Comparison of ENCODE assay signal across 10 cellular contexts in the genomic region with DNA sequence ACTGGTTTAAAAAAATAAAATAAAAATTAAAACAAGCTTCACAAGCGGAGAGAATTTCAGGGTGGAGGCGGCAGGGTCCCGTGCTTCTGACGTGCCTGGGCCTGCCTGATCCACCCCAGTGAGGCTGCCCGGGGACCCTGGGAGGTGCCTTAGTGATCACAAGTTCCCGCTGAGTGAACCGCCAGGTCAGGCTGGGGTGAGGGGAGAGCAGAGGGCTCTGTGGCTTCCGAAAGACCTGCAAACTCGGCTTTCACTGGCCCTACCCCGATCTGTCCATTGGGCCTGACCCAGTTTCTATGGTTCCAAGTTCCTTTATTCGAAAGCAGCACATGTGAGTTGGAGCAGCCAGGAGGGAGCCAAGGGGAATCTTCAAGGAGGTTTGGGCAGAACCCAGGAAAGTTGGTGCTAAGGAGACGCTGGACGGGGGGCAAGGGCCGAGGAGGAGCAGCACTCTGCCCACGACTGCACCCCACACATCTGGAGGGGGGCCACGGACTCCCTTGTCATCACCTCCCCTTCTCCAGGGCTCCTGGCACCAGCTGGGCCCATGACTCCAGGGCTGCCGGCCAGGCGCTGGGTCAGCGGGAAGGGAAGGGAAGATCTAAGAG. TPM values are rescaled to one million over a fixed set of nuclear protein-coding genes. Genes with fewer than 3 reads are reported as not detected.
DNase-seq lines count a peak whose midpoint lies in the region; ATAC-seq, FAIRE-seq and TF ChIP-seq lines count a peak whose summit lies in the region.
"Had no signal": no experiment of that assay in that cellular context is flagged by ENCODE, and none has a peak within 500 bp of the region (broad histone marks: within the 10 kb centered on the region; RNA-seq: fewer than 3 reads in every experiment).

No MANE protein-coding gene starts in this region.

- peak overlapping the region; percentile 88 for H2BK5ac ChIP-seq in IMR-90 (ENCODE audit: low read depth, low read length, poor library complexity, severe bottlenecking)

- peak overlapping the region; percentile 92 for H3K14ac ChIP-seq in IMR-90 (replicated peaks; ENCODE audit: low read depth, low read length)

- peak overlapping the region; percentile 43; the same call in 1 of the 2 replicates for H3K56ac ChIP-seq in IMR-90 (ENCODE audit: extremely low read depth, insufficient read depth, low read length)

- H3K27me3 Mint-ChIP-seq in CD4-positive, alpha-beta T cell: peaks cover 14% of the 10 kb centered on the region

- H3K9me3 ChIP-seq in IMR-90 (ENCODE audit: control insufficient read depth, insufficient read depth, low read length) (no peaks in the 10 kb centered on the region), duodenal mucosa (ENCODE audit: control insufficient read depth in 1 of 2, low read length in 2 of 2) (no peaks in the 10 kb centered on the region)
- H3K9me3 ChIP-seq in CD4-positive, alpha-beta T cell (ENCODE audit: control insufficient read depth, low read length): no peaks in the 10 kb centered on the region

- H4K91ac ChIP-seq in IMR-90 (ENCODE audit: insufficient read depth, low read depth, low read length): peak overlapping the region; percentile 89

- CTCF ChIA-PET in IMR-90 (lab: Yijun Ruan, JAX): interaction anchor here (0.8 to 6.8 kb wide), 3 partner anchors 19 to 26 kb away, joined by 3 to 60 read pairs (median 3); a partner anchor contains a TSS
- CTCF ChIA-PET in CD4-positive, alpha-beta T cell (lab: Charles Lee): interaction anchor here (6.7 kb wide), 1 partner anchor 26 kb away, joined by 67 read pairs; no protein-coding TSS in a partner anchor

- H3K27me3 ChIP-seq in IMR-90 (ENCODE audit: control insufficient read depth, insufficient read depth, low read length) (no peaks in the 10 kb centered on the region), duodenal mucosa (ENCODE audit: control insufficient read depth in 1 of 2, insufficient read depth in 2 of 2, low read length in 2 of 2) (no peaks in the 10 kb centered on the region)
- no peaks in the 10 kb centered on the region for H3K27me3 ChIP-seq in CD4-positive, alpha-beta T cell (ENCODE audit: control insufficient read depth, insufficient read depth, low read length)

- WGBS in IMR-90 (ENCODE audit: extremely low coverage in 2 of 2, insufficient read length in 1 of 2), 2 experiments: no CpG with 5 or more reads among the region's 19 CpGs
- 21 to 29% methylated on average over 19 of the region's 19 CpGs for WGBS in lower leg skin, 2 donors

- no peak for TF ChIP-seq RAD21 in IMR-90 (IDR thresholded peaks at IDR 0.05; ENCODE audit: low read length)

- H3K9me1 ChIP-seq in IMR-90 (ENCODE audit: insufficient read depth, low read length): peaks cover 31% of the 10 kb centered on the region

- H3K23ac ChIP-seq in IMR-90 (ENCODE audit: low read depth, low read length): peak overlapping the region; percentile 79

- peaks cover 27% of the 10 kb centered on the region for H3K36me3 ChIP-seq in IMR-90 (ENCODE audit: control insufficient read depth, insufficient read depth, low read length)
- H3K36me3 ChIP-seq in duodenal mucosa (ENCODE audit: control insufficient read depth in 1 of 2, insufficient read depth in 2 of 2, low read length in 2 of 2): peaks cover 13 to 27% of the 10 kb centered on the region in 2 donors

- TF ChIP-seq POLR2A in IMR-90 (IDR thresholded peaks at IDR 0.05; ENCODE audit: low read depth, low read length): no peak
- no peak for TF ChIP-seq POLR2A in lower leg skin (IDR thresholded peaks at IDR 0.05)
- no peak for TF ChIP-seq POLR2A in GM12892 (IDR thresholded peaks at IDR 0.05; ENCODE audit: low read depth, low read length)

- peak overlapping the region; percentile 74 for H3K18ac ChIP-seq in IMR-90 (ENCODE audit: low read depth, low read length)

- H4K5ac ChIP-seq in IMR-90 (ENCODE audit: low read depth, low read length): peak overlapping the region; percentile 92

- peak overlapping the region; percentile 25 for H2AFZ ChIP-seq in IMR-90 (replicated peaks; ENCODE audit: low read length, poor library complexity)

- H3K4me3 Mint-ChIP-seq in CD4-positive, alpha-beta T cell: no peak overlapping the region

- peak overlapping the region; percentile 65 to 83 for H4K8ac ChIP-seq in IMR-90 (ENCODE audit: low read depth in 2 of 2, low read length in 2 of 2)

- H2AK5ac ChIP-seq in IMR-90 (ENCODE audit: low read depth, low read length): peak overlapping the region; percentile 76

- H3K4me1 ChIP-seq in IMR-90 (ENCODE audit: control insufficient read depth, insufficient read depth, low read length) (peaks cover 55% of the 10 kb centered on the region), duodenal mucosa (ENCODE audit: control insufficient read depth in 1 of 2, insufficient read depth in 2 of 2, low read length in 2 of 2) (peaks cover 36 to 55% of the 10 kb centered on the region in 2 donors)

- H3K27ac ChIP-seq in IMR-90 (ENCODE audit: insufficient read depth, low read length) (peak overlapping the region; percentile 96), duodenal mucosa (ENCODE audit: low read depth, low read length) (peak overlapping the region; percentile 58)
- H3K27ac ChIP-seq in CD4-positive, alpha-beta T cell (ENCODE audit: low read depth, low read length): no peak overlapping the region

- H3K9ac ChIP-seq in IMR-90 (ENCODE audit: low read depth, low read length) (peak overlapping the region; percentile 35; the same call in 1 of the 2 replicates), duodenal mucosa (ENCODE audit: low read depth in 1 of 2, low read length in 2 of 2) (peak overlapping the region in 1 of 2 donors; percentile 20)

- H2BK20ac ChIP-seq in IMR-90 (ENCODE audit: low read depth, low read length): peak overlapping the region; percentile 88

- POLR2A ChIA-PET in IMR-90 (lab: Charles Lee; ENCODE audit: unreplicated experiment): interaction anchor here (2.5 kb wide), 1 partner anchor 11 kb away, joined by 20 read pairs; no protein-coding TSS in a partner anchor
- POLR2A ChIA-PET in CD4-positive, alpha-beta T cell (lab: Charles Lee): interaction anchor here (2.2 kb wide), 1 partner anchor 279 kb away, joined by 7 read pairs; no protein-coding TSS in a partner anchor

- H3K4me3 ChIP-seq in IMR-90 (ENCODE audit: insufficient read depth, low read depth, low read length): no peak overlapping the region
- no peak overlapping the region for H3K4me3 ChIP-seq in duodenal mucosa (ENCODE audit: low read depth in 1 of 2, low read length in 2 of 2)
- H3K4me3 ChIP-seq in lower leg skin (ENCODE audit: low read depth, poor library complexity, severe bottlenecking): no peak overlapping the region

- peaks cover 22% of the 10 kb centered on the region; the same call in 1 of the 2 replicates for H4K20me1 ChIP-seq in IMR-90 (ENCODE audit: insufficient read depth, low read length)

- peak overlapping the region; percentile 96 for H2BK120ac ChIP-seq in IMR-90 (ENCODE audit: low read depth, low read length)

- peak overlapping the region; percentile 96 for H3K4ac ChIP-seq in IMR-90 (ENCODE audit: low read depth, low read length)

- peaks cover 10 to 59% of the 10 kb centered on the region in 2 experiments; a peak in 3 of 4 replicates for H3K79me1 ChIP-seq in IMR-90 (ENCODE audit: low read depth in 1 of 2, low read length in 2 of 2)

- no TSS peak for BruUV-seq in IMR-90 (replicated peaks; lab: Mats Ljungman, UMichigan)

- H3K36me3 Mint-ChIP-seq in CD4-positive, alpha-beta T cell (ENCODE audit: low read depth): no peaks in the 10 kb centered on the region

- TF ChIP-seq CTCF in IMR-90 (conservative IDR thresholded peaks at IDR 0.05; ENCODE audit: low read depth, low read length) (no peak), lower leg skin (IDR thresholded peaks at IDR 0.05) (no peak)
- no peak for TF ChIP-seq CTCF in CD4-positive, alpha-beta T cell (IDR thresholded peaks at IDR 0.05)

- no peak for FAIRE-seq in HTR-8/SVneo (lab: Jason Lieb, UNC)
- no peak for FAIRE-seq in GM12892 (lab: Jason Lieb, UNC)

- no peak for ATAC-seq in IMR-90 (ENCODE audit: low read depth)
- no peak for ATAC-seq in CD4-positive, alpha-beta T cell (ENCODE audit: poor library complexity)

- in situ Hi-C loops in IMR-90 (cut with MboI; ENCODE audit: low sequenced_read_pairs): loop anchor here (10.0 kb wide), 1 partner anchor 265 kb away; a partner anchor contains a TSS

- intact Hi-C loops in IMR-90 (cut with micrococcal nuclease): no loop called here
- intact Hi-C loops in lower leg skin (cut with DNase I; ENCODE audit: low total_unique reads): no loop called here
- intact Hi-C loops in CD4-positive, alpha-beta T cell (cut with DNase I, micrococcal nuclease): no loop called here

- no peak overlapping the region for H3K27ac Mint-ChIP-seq in CD4-positive, alpha-beta T cell

- dilution Hi-C loops in IMR-90 (cut with HindIII; ENCODE audit: low sequenced_read_pairs, unreplicated experiment): no loop called here

- H2AK9ac ChIP-seq in IMR-90 (replicated peaks; ENCODE audit: low read depth, low read length, poor library complexity): peak overlapping the region; percentile 95

- peak overlapping the region; percentile 93; the same call in 2 of the 3 replicates for H2BK15ac ChIP-seq in IMR-90 (ENCODE audit: low read depth, low read length)

- H3K9me3 Mint-ChIP-seq in CD4-positive, alpha-beta T cell: no peaks in the 10 kb centered on the region

- no peak overlapping the region; the same call in 1 of the 2 replicates for H3K4me2 ChIP-seq in IMR-90 (ENCODE audit: low read depth, low read length)

- peaks cover 11% of the 10 kb centered on the region for H3K4me1 Mint-ChIP-seq in CD4-positive, alpha-beta T cell (ENCODE audit: low read depth)

- DNase-seq in IMR-90: no peak
- peak; percentile 82 to 96 for DNase-seq in lower leg skin (ENCODE audit: low spot score in 2 of 2)
- DNase-seq in stromal cell of bone marrow (ENCODE audit: low read depth): peak; percentile 83
- no peak for DNase-seq in CD4-positive, alpha-beta T cell
- DNase-seq in HTR-8/SVneo (ENCODE audit: insufficient read length, low spot score): no peak
- DNase-seq in GM12892 (ENCODE audit: insufficient read length): no peak
- DNase-seq in T-helper 1 cell: no peak
- DNase-seq: cortex of kidney, NCI-H748 treated with DMSO at 0.1 percent for 48 hours had no signal

RNA-seq across cellular contexts. Expression of a gene that starts 12.9 kb away (rescaled TPM):
- 124 and 156 TPM in 2 replicates for total RNA-seq in IMR-90 (2012; rRNA removed)
- polyA plus RNA-seq in IMR-90 (2012; rRNA removed): 315 and 375 TPM in 2 replicates
- 185 and 358 TPM in 2 replicates for polyA plus RNA-seq in IMR-90 (2012; cell fraction: cytosol; rRNA removed)
- polyA plus RNA-seq in IMR-90 (2012; cell fraction: nucleus; rRNA removed; ENCODE audit: low replicate concordance): 492 and 622 TPM in 2 replicates
- 100 to 1,000 TPM; 135 to 190 (median 151) TPM for total RNA-seq in lower leg skin
- 1 to 10 TPM; 2.6 to 2.9 TPM for total RNA-seq in CD4-positive, alpha-beta T cell
- polyA plus RNA-seq in GM12892 (2012; ENCODE audit: missing spikeins): 0.74 TPM

RNA-seq across cellular contexts. Expression of a gene that starts 19.6 kb away (rescaled TPM):
- 23.9 and 51.4 TPM in 2 replicates for total RNA-seq in IMR-90 (2012; rRNA removed)
- 33.1 and 45.7 TPM in 2 replicates for polyA plus RNA-seq in IMR-90 (2012; rRNA removed)
- 114 and 912 TPM in 2 replicates for polyA plus RNA-seq in IMR-90 (2012; cell fraction: cytosol; rRNA removed)
- polyA plus RNA-seq in IMR-90 (2012; cell fraction: nucleus; rRNA removed; ENCODE audit: low replicate concordance): 35.8 and 40.4 TPM in 2 replicates
- 100 to 1,000 TPM in 1 of 4 donors, 10 to 100 TPM in 3; 24.8 to 230 (median 41.4) TPM for total RNA-seq in lower leg skin
- total RNA-seq in CD4-positive, alpha-beta T cell: 10 to 100 TPM; 27.6 to 29.4 TPM
- 86.7 TPM for polyA plus RNA-seq in GM12892 (2012; ENCODE audit: missing spikeins)

RNA-seq across cellular contexts. Expression of a gene that starts 22.2 kb away (rescaled TPM):
- total RNA-seq in IMR-90 (2012; rRNA removed) (19.4 and 25.1 TPM in 2 replicates), lower leg skin (100 to 1,000 TPM; 148 to 209 (median 167) TPM)
- 118 and 121 TPM in 2 replicates for polyA plus RNA-seq in IMR-90 (2012; rRNA removed)
- 86.3 and 158 TPM in 2 replicates for polyA plus RNA-seq in IMR-90 (2012; cell fraction: cytosol; rRNA removed)
- polyA plus RNA-seq in IMR-90 (2012; cell fraction: nucleus; rRNA removed; ENCODE audit: low replicate concordance): 38.3 and 104 TPM in 2 replicates
- total RNA-seq in CD4-positive, alpha-beta T cell: 10 to 100 TPM; 52.4 to 54.6 TPM
- polyA plus RNA-seq in GM12892 (2012; ENCODE audit: missing spikeins): 15.5 TPM

RNA-seq across cellular contexts. Expression of a gene that starts 33.7 kb away (rescaled TPM):
- total RNA-seq in IMR-90 (2012; rRNA removed): under 0.01 TPM in 2 replicates
- 0.07 TPM in 1 of 2 replicates, not detected in the other for polyA plus RNA-seq in IMR-90 (2012; rRNA removed)
- 0.04 TPM in 1 of 2 replicates, not detected in the other for polyA plus RNA-seq in IMR-90 (2012; cell fraction: cytosol; rRNA removed)
- polyA plus RNA-seq in IMR-90 (2012; cell fraction: nucleus; rRNA removed; ENCODE audit: low replicate concordance): 0.52 and 0.69 TPM in 2 replicates
- 1 to 10 TPM in 2 of 4 donors, under 1 TPM in 2; 0.52 to 2.5 (median 1.5) TPM for total RNA-seq in lower leg skin
- total RNA-seq in CD4-positive, alpha-beta T cell: 1 to 10 TPM; 9.2 to 9.4 TPM
- 0.98 TPM for polyA plus RNA-seq in GM12892 (2012; ENCODE audit: missing spikeins)

RNA-seq across cellular contexts. Expression of a gene that starts 34.1 kb away (rescaled TPM):
- 1.4 and 2.0 TPM in 2 replicates for total RNA-seq in IMR-90 (2012; rRNA removed)
- polyA plus RNA-seq in IMR-90 (2012; rRNA removed): 1.4 and 1.8 TPM in 2 replicates
- polyA plus RNA-seq in IMR-90 (2012; cell fraction: cytosol; rRNA removed): 1.5 and 2.2 TPM in 2 replicates
- 3.9 and 11.9 TPM in 2 replicates for polyA plus RNA-seq in IMR-90 (2012; cell fraction: nucleus; rRNA removed; ENCODE audit: low replicate concordance)
- 10 to 100 TPM in 1 of 4 donors, 1 to 10 TPM in 3; 1.1 to 12.8 (median 6.5) TPM for total RNA-seq in lower leg skin
- total RNA-seq in CD4-positive, alpha-beta T cell: 1 to 10 TPM in 1 of 2 experiments, under 1 TPM in 1; 0.89 to 1.1 TPM
- polyA plus RNA-seq in GM12892 (2012; ENCODE audit: missing spikeins): 24.5 TPM

Comparison
In these comparisons a context has a peak if more than half of its experiments do, and no peak if none do; other contexts are left out.
1. DNase-seq: peak in lower leg skin (2 of 2) and stromal cell of bone marrow (single experiment); none in IMR-90 (single experiment), CD4-positive, alpha-beta T cell (0 of 10), HTR-8/SVneo (single experiment), GM12892 (single experiment) and T-helper 1 cell (0 of 5).
2. RNA of a gene that starts 12.9 kb away (total RNA-seq): 124 to 156 TPM in IMR-90 and 135 to 190 TPM in lower leg skin; 2.6 to 2.9 TPM in CD4-positive, alpha-beta T cell; every median in the first group is over 10 times any median in the second.